Comparison of ENCODE assay signal across 10 cellular contexts in the genomic region with DNA sequence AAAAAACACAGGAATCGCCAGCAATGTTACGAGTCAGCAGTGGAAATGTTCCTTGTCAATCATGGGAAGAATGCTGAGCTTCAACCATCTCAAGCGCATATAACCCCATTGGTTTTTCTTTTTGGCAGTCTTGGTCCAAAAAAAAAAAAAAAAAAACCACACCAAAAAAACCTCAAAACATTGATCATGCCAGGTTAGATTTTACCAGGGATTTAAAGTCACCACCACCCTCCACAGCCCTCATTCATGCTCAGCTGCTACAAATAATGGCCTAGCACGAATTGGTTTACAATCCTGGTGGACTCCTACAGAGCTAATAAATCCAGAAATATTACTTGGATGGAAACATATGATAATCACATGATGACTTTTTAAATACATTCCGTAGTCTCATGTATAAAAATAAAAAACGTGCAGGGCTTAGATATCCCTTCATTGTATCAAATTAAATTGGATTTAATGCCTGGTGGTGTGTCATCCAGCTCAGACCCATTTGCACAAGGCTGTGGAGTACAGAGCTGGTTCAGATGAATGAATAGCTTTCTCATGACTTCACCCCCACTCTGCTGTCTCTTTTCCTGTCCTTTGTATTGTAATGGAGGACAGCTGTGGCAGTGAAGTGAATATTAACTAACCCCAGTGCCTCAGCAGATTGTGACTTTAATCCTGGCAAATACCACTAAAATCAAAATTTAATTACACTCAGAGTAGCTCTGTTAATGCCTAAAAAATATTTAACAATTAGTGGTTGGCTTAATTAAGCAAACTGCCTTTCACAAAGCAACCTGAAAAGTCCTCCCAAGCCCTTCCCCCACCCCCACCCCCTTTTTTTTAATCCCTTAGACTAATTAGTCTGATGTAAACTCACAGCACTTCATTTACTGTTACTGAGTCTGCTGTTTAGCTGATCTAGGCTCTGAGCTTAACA.
DNase-seq lines count a peak whose midpoint lies in the region; ATAC-seq, FAIRE-seq and TF ChIP-seq lines count a peak whose summit lies in the region.
"Had no signal": no experiment of that assay in that cellular context is flagged by ENCODE, and none has a peak within 500 bp of the region (broad histone marks: within the 10 kb centered on the region; RNA-seq: fewer than 3 reads in every experiment).

No MANE protein-coding gene starts in this region.

- H2AFZ ChIP-seq in mesenchymal stem cell (ENCODE audit: low read depth, low read length) = no peak overlapping the region

- no peak for FAIRE-seq in bronchial epithelial cell (lab: Jason Lieb, UNC)

- H3K9me3 ChIP-seq in mesenchymal stem cell (ENCODE audit: control insufficient read depth, low read length) (no peaks in the 10 kb centered on the region), tibial nerve (no peaks in the 10 kb centered on the region)

- no peak for ATAC-seq in stimulated activated naive B cell treated with anti-CD40 and anti-IgM and Interleukin-4, amounts not matched to agents 10 μg/mL and 1 μg/mL and 100 μg/mL, for 72 hours (replicated peaks)

- no peak overlapping the region for H3K27ac Mint-ChIP-seq in stimulated activated naive B cell treated with anti-CD40 and anti-IgM and Interleukin-4, amounts not matched to agents 10 μg/mL and 1 μg/mL and 100 μg/mL, for 72 hours

- no peak overlapping the region for H2BK120ac ChIP-seq in mesenchymal stem cell (ENCODE audit: low read depth, low read length)

- 79% methylated on average over 4 of the region's 6 CpGs for WGBS in mesenchymal stem cell
- 75 to 80% methylated on average over 6 of the region's 6 CpGs for WGBS in tibial nerve, 2 donors

- H3K18ac ChIP-seq in mesenchymal stem cell (ENCODE audit: low read depth in 1 of 2, low read length in 2 of 2) = peak overlapping the region in 1 of 2 experiments; percentile 40

- H2AK5ac ChIP-seq in mesenchymal stem cell (ENCODE audit: low read length, severe bottlenecking) = no peak overlapping the region

- H3K4me3 Mint-ChIP-seq in stimulated activated naive B cell treated with anti-CD40 and anti-IgM and Interleukin-4, amounts not matched to agents 10 μg/mL and 1 μg/mL and 100 μg/mL, for 72 hours = no peak overlapping the region

- no peaks in the 10 kb centered on the region for H3K79me1 ChIP-seq in mesenchymal stem cell (replicated peaks; ENCODE audit: low read length, poor library complexity, severe bottlenecking)

- peaks cover 0 to 2% of the 10 kb centered on the region in 2 donors for H3K9me3 Mint-ChIP-seq in stimulated activated naive B cell treated with anti-CD40 and anti-IgM and Interleukin-4, amounts not matched to agents 10 μg/mL and 1 μg/mL and 100 μg/mL, for 72 hours

- H2BK5ac ChIP-seq in mesenchymal stem cell (ENCODE audit: low read depth, low read length, poor library complexity, severe bottlenecking) = no peak overlapping the region

- TF ChIP-seq CTCF in bronchial epithelial cell (IDR thresholded peaks at IDR 0.05; ENCODE audit: insufficient read depth, low read length, severe bottlenecking) = no peak
- no peak for TF ChIP-seq CTCF in tibial nerve (IDR thresholded peaks at IDR 0.05)

- H3K36me3 Mint-ChIP-seq in stimulated activated naive B cell treated with anti-CD40 and anti-IgM and Interleukin-4, amounts not matched to agents 10 μg/mL and 1 μg/mL and 100 μg/mL, for 72 hours = no peaks in the 10 kb centered on the region

- H3K36me3 ChIP-seq in bronchial epithelial cell (ENCODE audit: control insufficient read depth, insufficient read depth, low read length) (no peaks in the 10 kb centered on the region), mesenchymal stem cell (ENCODE audit: control insufficient read depth in 1 of 2, insufficient read depth in 2 of 2, low read depth in 1 of 2, low read length in 2 of 2) (no peaks in the 10 kb centered on the region), tibial nerve (no peaks in the 10 kb centered on the region)

- H3K4ac ChIP-seq in mesenchymal stem cell (ENCODE audit: low read depth in 1 of 2, low read length in 2 of 2) = no peak overlapping the region

- H3K4me1 Mint-ChIP-seq in stimulated activated naive B cell treated with anti-CD40 and anti-IgM and Interleukin-4, amounts not matched to agents 10 μg/mL and 1 μg/mL and 100 μg/mL, for 72 hours = peaks cover 4 to 10% of the 10 kb centered on the region in 2 donors

- H2BK12ac ChIP-seq in mesenchymal stem cell (ENCODE audit: low read length in 2 of 2) = peak overlapping the region in 1 of 2 experiments; percentile 52

- H3K14ac ChIP-seq in mesenchymal stem cell (ENCODE audit: low read length in 2 of 2) = no peak overlapping the region

- DNase-seq in DMS 273 (lab: John Stamatoyannopoulos, UW; ENCODE audit: unreplicated experiment) = peak; percentile 77
- peak; percentile 83 for DNase-seq in NCI-H146 (lab: John Stamatoyannopoulos, UW)
- peak; percentile 61 for DNase-seq in bronchial epithelial cell (ENCODE audit: low read depth)
- DNase-seq in mesenchymal stem cell = peak; percentile 78
- no peak for DNase-seq in stimulated activated naive B cell treated with anti-CD40 and anti-IgM and Interleukin-4, amounts not matched to agents 10 μg/mL and 1 μg/mL and 100 μg/mL, for 72 hours
- DNase-seq in GM19238 (ENCODE audit: insufficient read length, low spot score) = no peak
- DNase-seq in activated CD8-positive, alpha-beta memory T cell treated with anti-CD3 and anti-CD28 coated beads, Interleukin-2, amount 50 U/mL, for 4 hours = no peak
- no peak for DNase-seq in tibial nerve (ENCODE audit: low spot score in 2 of 2)
- DNase-seq: effector CD8-positive, alpha-beta T cell had no signal

- H4K8ac ChIP-seq in mesenchymal stem cell (ENCODE audit: low read length) = no peak overlapping the region

- no peak for TF ChIP-seq POLR2A in tibial nerve (IDR thresholded peaks at IDR 0.05)

- H3K4me3 ChIP-seq in bronchial epithelial cell (ENCODE audit: low read depth, low read length) = no peak overlapping the region
- H3K4me3 ChIP-seq in mesenchymal stem cell (ENCODE audit: insufficient read depth in 1 of 2, low read depth in 1 of 2, low read length in 2 of 2) = no peak overlapping the region
- no peak overlapping the region for H3K4me3 ChIP-seq in tibial nerve

- H3K23ac ChIP-seq in mesenchymal stem cell (ENCODE audit: low read length in 2 of 2) = no peak overlapping the region

- H2BK15ac ChIP-seq in mesenchymal stem cell (ENCODE audit: low read depth, poor library complexity, severe bottlenecking) = no peak overlapping the region

- H3K27me3 ChIP-seq in bronchial epithelial cell (ENCODE audit: control insufficient read depth, insufficient read depth, low read length) = no peaks in the 10 kb centered on the region
- no peaks in the 10 kb centered on the region for H3K27me3 ChIP-seq in mesenchymal stem cell (ENCODE audit: control insufficient read depth in 1 of 2, insufficient read depth in 1 of 2, low read length in 2 of 2)
- H3K27me3 ChIP-seq in tibial nerve = no peaks in the 10 kb centered on the region

- H3K9ac ChIP-seq in mesenchymal stem cell (ENCODE audit: low read length) = peak overlapping the region; percentile 57

- peaks cover 0 to 6% of the 10 kb centered on the region in 2 donors for H3K27me3 Mint-ChIP-seq in stimulated activated naive B cell treated with anti-CD40 and anti-IgM and Interleukin-4, amounts not matched to agents 10 μg/mL and 1 μg/mL and 100 μg/mL, for 72 hours

- peak overlapping the region; percentile 78 for H3K27ac ChIP-seq in mesenchymal stem cell (ENCODE audit: low read length, poor library complexity, severe bottlenecking)
- H3K27ac ChIP-seq in tibial nerve = no peak overlapping the region
- H3K27ac ChIP-seq: VCaP had no signal

- no peak overlapping the region for H3K4me2 ChIP-seq in mesenchymal stem cell (ENCODE audit: low read length, poor library complexity, severe bottlenecking)

- TF ChIP-seq EP300 in tibial nerve (IDR thresholded peaks at IDR 0.05) = no peak

- H3K4me1 ChIP-seq in mesenchymal stem cell (ENCODE audit: control insufficient read depth, insufficient read depth, low read depth, low read length) (no peaks in the 10 kb centered on the region), tibial nerve (no peaks in the 10 kb centered on the region)

- H4K91ac ChIP-seq in mesenchymal stem cell (ENCODE audit: low read length) = no peak overlapping the region

Comparison
In these comparisons a context has a peak if more than half of its experiments do, and no peak if none do; other contexts are left out.
1. DNase-seq: peak in DMS 273 (single experiment), NCI-H146 (single experiment), bronchial epithelial cell (single experiment) and mesenchymal stem cell (single experiment); none in stimulated activated naive B cell treated with anti-CD40 and anti-IgM and Interleukin-4, amounts not matched to agents 10 μg/mL and 1 μg/mL and 100 μg/mL, for 72 hours (single experiment), GM19238 (single experiment), activated CD8-positive, alpha-beta memory T cell treated with anti-CD3 and anti-CD28 coated beads, Interleukin-2, amount 50 U/mL, for 4 hours (single experiment) and tibial nerve (0 of 2).